In genomic region chr2:236981710-236982485, GRCh38 we compare ENCODE assay signal across 35 cellular contexts.
"Had no signal": no experiment of that assay in that cellular context is flagged by ENCODE, and none has a peak within 500 bp of the region (broad histone marks: within the 10 kb centered on the region; RNA-seq: fewer than 3 reads in every experiment).

No MANE protein-coding gene starts in this region.

- H3K36me3 Mint-ChIP-seq: activated naive CD4-positive, alpha-beta T cell treated with anti-CD3 and anti-CD28 coated beads, Interleukin-2, amount 10 ng/mL, durations not matched to agents 7 days and 5 days; T-cell had no signal

- H3K36me3 ChIP-seq: brain microvascular endothelial cell had no signal

- H3K4me1 Mint-ChIP-seq: activated B cell treated with CpG ODN at 0.5 μM for 24 hours; activated CD4-positive, alpha-beta memory T cell treated with anti-CD3 and anti-CD28 coated beads, Interleukin-2, amount 10 ng/mL, durations not matched to agents 7 days and 5 days; activated naive CD4-positive, alpha-beta T cell treated with anti-CD3 and anti-CD28 coated beads, Interleukin-2, amount 10 ng/mL, durations not matched to agents 7 days and 5 days; T-cell had no signal

- H3K27ac ChIP-seq: brain microvascular endothelial cell, KMS-11, RWPE1, VCaP had no signal

- H3K9me3 Mint-ChIP-seq: activated B cell treated with CpG ODN at 0.5 μM for 24 hours; activated CD4-positive, alpha-beta memory T cell treated with anti-CD3 and anti-CD28 coated beads, Interleukin-2, amount 10 ng/mL, durations not matched to agents 7 days and 5 days; activated naive CD4-positive, alpha-beta T cell treated with anti-CD3 and anti-CD28 coated beads, Interleukin-2, amount 10 ng/mL, durations not matched to agents 7 days and 5 days had no signal

- H3K9ac ChIP-seq: KMS-11 had no signal

- H3K4me2 ChIP-seq: KMS-11 had no signal

- DNase-seq: activated B cell treated with CpG ODN at 0.5 μM for 24 hours; activated CD4-positive, alpha-beta memory T cell treated with anti-CD3 and anti-CD28 coated beads, Interleukin-2, amount 10 ng/mL, durations not matched to agents 7 days and 5 days; activated CD4-positive, alpha-beta T cell treated with anti-CD3 and anti-CD28 coated beads for 4 hours; activated CD4-positive, alpha-beta T cell treated with anti-CD3 and anti-CD28 coated beads, Interleukin-2, amount 50 U/mL, for 1 hour; activated CD4-positive, CD25-positive, alpha-beta regulatory T cell treated with anti-CD3 and anti-CD28 coated beads, Interleukin-2, amount 50 U/mL, for 72 hours; activated CD8-positive, alpha-beta memory T cell treated with anti-CD3 and anti-CD28 coated beads for 24 hours; activated naive CD4-positive, alpha-beta T cell treated with anti-CD3 and anti-CD28 coated beads, Interleukin-2, amount 10 ng/mL, durations not matched to agents 7 days and 5 days; activated naive CD8-positive, alpha-beta T cell treated with anti-CD3 and anti-CD28 coated beads, Interleukin-2, amount 50 U/mL, for 24 hours; activated T-cell treated with anti-CD3 and anti-CD28 coated beads, Interleukin-2, amount 50 U/mL, for 24 hours; amniotic stem cell; brain microvascular endothelial cell; MM.1S; MV-4-11; NCI-H1092; NCI-H1417; NCI-H146; NCI-H187; NCI-H2029 treated with DMSO at 0.1 percent for 48 hours; NCI-H2107; NCI-H2171; NCI-H510A; NCI-H526; NCI-H748 treated with DMSO at 0.1 percent for 48 hours; NK-92 treated with Interleukin-12 subunit alpha and Interleukin-12 subunit beta, amount 100 ng/mL, for 24 hours; PC-3; SIG-M5; T-cell; T-helper 2 cell; T-helper 9 cell had no signal

- H3K27ac Mint-ChIP-seq: activated B cell treated with CpG ODN at 0.5 μM for 24 hours; activated CD4-positive, alpha-beta memory T cell treated with anti-CD3 and anti-CD28 coated beads, Interleukin-2, amount 10 ng/mL, durations not matched to agents 7 days and 5 days; activated naive CD4-positive, alpha-beta T cell treated with anti-CD3 and anti-CD28 coated beads, Interleukin-2, amount 10 ng/mL, durations not matched to agents 7 days and 5 days; activated naive CD8-positive, alpha-beta T cell; activated naive CD8-positive, alpha-beta T cell treated with anti-CD3 and anti-CD28 coated beads, Interleukin-2, amount 50 U/mL, for 24 hours; activated T-cell treated with anti-CD3 and anti-CD28 coated beads, Interleukin-2, amount 50 U/mL, for 24 hours; T-cell had no signal

- ATAC-seq: activated naive CD8-positive, alpha-beta T cell treated with anti-CD3 and anti-CD28 coated beads, Interleukin-2, amount 50 U/mL, for 24 hours; PC-3; Right ventricle myocardium inferior; SK-N-SH treated with all-trans-retinoic acid at 6 μM for 48 hours; T-cell had no signal

- H3K4me3 Mint-ChIP-seq: activated B cell treated with CpG ODN at 0.5 μM for 24 hours; activated CD4-positive, alpha-beta memory T cell treated with anti-CD3 and anti-CD28 coated beads, Interleukin-2, amount 10 ng/mL, durations not matched to agents 7 days and 5 days; activated naive CD4-positive, alpha-beta T cell treated with anti-CD3 and anti-CD28 coated beads, Interleukin-2, amount 10 ng/mL, durations not matched to agents 7 days and 5 days; activated naive CD8-positive, alpha-beta T cell; activated naive CD8-positive, alpha-beta T cell treated with anti-CD3 and anti-CD28 coated beads, Interleukin-2, amount 50 U/mL, for 24 hours; activated T-cell treated with anti-CD3 and anti-CD28 coated beads, Interleukin-2, amount 50 U/mL, for 24 hours; T-cell had no signal

- H3K27me3 ChIP-seq: brain microvascular endothelial cell had no signal
